26 cellular contexts compared by ENCODE assay signal in genomic region chr18:61953161-61953560, GRCh38.
DNase-seq lines count a peak whose midpoint lies in the region; ATAC-seq, FAIRE-seq and TF ChIP-seq lines count a peak whose summit lies in the region.
"Had no signal": no experiment of that assay in that cellular context is flagged by ENCODE, and none has a peak within 500 bp of the region (broad histone marks: within the 10 kb centered on the region; RNA-seq: fewer than 3 reads in every experiment).

No MANE protein-coding gene starts in this region.

- ATAC-seq in GM18520 (IDR thresholded peaks at IDR 0.05; ENCODE audit: unreplicated experiment), result no peak
- no peak for ATAC-seq in GM21825 (IDR thresholded peaks at IDR 0.05; ENCODE audit: unreplicated experiment)
- ATAC-seq: HepG2, Right ventricle myocardium inferior, T-cell had no signal

- H3K4me1 ChIP-seq in astrocyte (ENCODE audit: insufficient read depth, low read length), result peaks cover 51% of the 10 kb centered on the region
- no peaks in the 10 kb centered on the region for H3K4me1 ChIP-seq in uterus
- no peaks in the 10 kb centered on the region for H3K4me1 ChIP-seq in adrenal gland (replicated peaks in 1 of 2)
- H3K4me1 ChIP-seq: left ventricle myocardium inferior had no signal

- H3K27me3 ChIP-seq in astrocyte (ENCODE audit: insufficient read depth, low read length) (no peaks in the 10 kb centered on the region), uterus (no peaks in the 10 kb centered on the region), adrenal gland (no peaks in the 10 kb centered on the region)
- H3K27me3 ChIP-seq: esophagus squamous epithelium, neutrophil had no signal

- H3K36me3 Mint-ChIP-seq in activated naive CD8-positive, alpha-beta T cell, result no peaks in the 10 kb centered on the region
- no peaks in the 10 kb centered on the region for H3K36me3 Mint-ChIP-seq in activated naive CD8-positive, alpha-beta T cell treated with anti-CD3 and anti-CD28 coated beads for 36 hours
- H3K36me3 Mint-ChIP-seq in astrocyte (ENCODE audit: low read depth, unreplicated experiment), result peaks cover 2% of the 10 kb centered on the region
- H3K36me3 Mint-ChIP-seq: T-cell had no signal

- peak overlapping the region; percentile 37 for H2AFZ ChIP-seq in astrocyte (ENCODE audit: low read depth, low read length)

- no peaks in the 10 kb centered on the region for H4K20me1 ChIP-seq in astrocyte (ENCODE audit: insufficient read depth, low read length)

- H3K9me3 Mint-ChIP-seq in activated naive CD8-positive, alpha-beta T cell (ENCODE audit: low read depth), result no peaks in the 10 kb centered on the region
- no peaks in the 10 kb centered on the region for H3K9me3 Mint-ChIP-seq in activated naive CD8-positive, alpha-beta T cell treated with anti-CD3 and anti-CD28 coated beads for 36 hours
- peaks cover 2% of the 10 kb centered on the region for H3K9me3 Mint-ChIP-seq in astrocyte (ENCODE audit: unreplicated experiment)
- H3K9me3 Mint-ChIP-seq: T-cell had no signal

- FAIRE-seq in astrocyte (lab: Jason Lieb, UNC), result no peak
- FAIRE-seq: A204.1, HepG2, urothelium cell line had no signal

- intact Hi-C loops in uterus (cut with DNase I; ENCODE audit: low total_unique reads) (no loop called here), adrenal gland (cut with DNase I) (no loop called here)

- H3K9ac ChIP-seq in astrocyte (ENCODE audit: low read length), result peak overlapping the region; percentile 20
- H3K9ac ChIP-seq: BLaER1 treated with 17β-estradiol and CSF1 and Interleukin-3, amounts not matched to agents 10 nM and 100 nM had no signal

- H3K9me3 ChIP-seq in astrocyte (ENCODE audit: insufficient read depth, low read depth, low read length) (no peaks in the 10 kb centered on the region), uterus (no peaks in the 10 kb centered on the region), adrenal gland (replicated peaks in 1 of 3) (no peaks in the 10 kb centered on the region)
- H3K9me3 ChIP-seq: esophagus squamous epithelium, left ventricle myocardium inferior, neutrophil had no signal

- H3K36me3 ChIP-seq in astrocyte (ENCODE audit: insufficient read depth, low read length), result no peaks in the 10 kb centered on the region
- H3K36me3 ChIP-seq in uterus, result no peaks in the 10 kb centered on the region
- H3K36me3 ChIP-seq in adrenal gland (replicated peaks in 1 of 2), result no peaks in the 10 kb centered on the region
- H3K36me3 ChIP-seq: esophagus squamous epithelium, left ventricle myocardium inferior, neutrophil, spleen had no signal

- TF ChIP-seq CTCF in astrocyte (IDR thresholded peaks at IDR 0.05; ENCODE audit: insufficient read depth, low read depth, low read length) (no peak), fibroblast of villous mesenchyme (IDR thresholded peaks at IDR 0.05; ENCODE audit: insufficient read depth, low read depth, low read length) (no peak), uterus (IDR thresholded peaks at IDR 0.05) (no peak), adrenal gland (IDR thresholded peaks at IDR 0.05) (no peak)

- DNase-seq in activated naive CD8-positive, alpha-beta T cell treated with anti-CD3 and anti-CD28 coated beads for 36 hours, result no peak
- DNase-seq in astrocyte (ENCODE audit: low read depth) (no peak), fibroblast of villous mesenchyme (ENCODE audit: low read depth) (peak; percentile 55), uterus (no peak), adrenal gland (no peak)
- DNase-seq: activated CD4-positive, alpha-beta T cell treated with anti-CD3 and anti-CD28 coated beads, Interleukin-2, amount 50 U/mL, for 1 hour; activated effector memory CD4-positive, alpha-beta T cell treated with anti-CD3 and anti-CD28 coated beads, Interleukin-2, amount 50 U/mL, for 16 hours; amygdala; effector CD4-positive, alpha-beta T cell; esophagus squamous epithelium; head of caudate nucleus; left ventricle myocardium inferior; NCI-H146; NCI-H2171; NCI-H69; spleen; T-cell had no signal

- peak overlapping the region; percentile 21 for H3K4me2 ChIP-seq in astrocyte (ENCODE audit: low read length)

- H3K27me3 Mint-ChIP-seq in activated naive CD8-positive, alpha-beta T cell, result peaks cover 3% of the 10 kb centered on the region
- H3K27me3 Mint-ChIP-seq in activated naive CD8-positive, alpha-beta T cell treated with anti-CD3 and anti-CD28 coated beads for 36 hours, result peaks cover 27% of the 10 kb centered on the region
- H3K27me3 Mint-ChIP-seq in astrocyte (ENCODE audit: low read depth, unreplicated experiment), result no peaks in the 10 kb centered on the region

- H3K4me3 ChIP-seq in astrocyte (ENCODE audit: insufficient read depth, low read depth, low read length) (no peak overlapping the region), fibroblast of villous mesenchyme (ENCODE audit: low read depth, low read length) (no peak overlapping the region), uterus (no peak overlapping the region), adrenal gland (no peak overlapping the region)
- H3K4me3 ChIP-seq: BLaER1 treated with 17β-estradiol and CSF1 and Interleukin-3, amounts not matched to agents 10 nM and 100 nM; esophagus squamous epithelium; left ventricle myocardium inferior; spleen had no signal

- H3K4me1 Mint-ChIP-seq in activated naive CD8-positive, alpha-beta T cell (ENCODE audit: low read depth), result peaks cover 27% of the 10 kb centered on the region
- H3K4me1 Mint-ChIP-seq in activated naive CD8-positive, alpha-beta T cell treated with anti-CD3 and anti-CD28 coated beads for 36 hours, result peaks cover 21% of the 10 kb centered on the region
- H3K4me1 Mint-ChIP-seq in astrocyte (ENCODE audit: low read depth, unreplicated experiment), result peaks cover 69% of the 10 kb centered on the region

- H3K27ac ChIP-seq in astrocyte (ENCODE audit: low read depth, low read length) (peak overlapping the region; percentile 49), uterus (peak overlapping the region; percentile 16 to 46), adrenal gland (no peak overlapping the region)
- H3K27ac ChIP-seq: BLaER1 treated with 17β-estradiol and CSF1 and Interleukin-3, amounts not matched to agents 10 nM and 100 nM; left ventricle myocardium inferior; neutrophil; spleen had no signal

- H3K79me2 ChIP-seq in astrocyte (ENCODE audit: insufficient read depth, low read length), result no peaks in the 10 kb centered on the region

- H3K4me3 Mint-ChIP-seq in activated naive CD8-positive, alpha-beta T cell, result no peak overlapping the region
- H3K4me3 Mint-ChIP-seq in activated naive CD8-positive, alpha-beta T cell treated with anti-CD3 and anti-CD28 coated beads for 36 hours, result no peak overlapping the region
- no peak overlapping the region for H3K4me3 Mint-ChIP-seq in astrocyte (ENCODE audit: unreplicated experiment)

- TF ChIP-seq POLR2A in uterus (IDR thresholded peaks at IDR 0.05), result no peak
- TF ChIP-seq POLR2A in adrenal gland (IDR thresholded peaks at IDR 0.05), result no peak

- peak overlapping the region; percentile 22 for H3K27ac Mint-ChIP-seq in activated naive CD8-positive, alpha-beta T cell
- no peak overlapping the region for H3K27ac Mint-ChIP-seq in activated naive CD8-positive, alpha-beta T cell treated with anti-CD3 and anti-CD28 coated beads for 36 hours
- peak overlapping the region; percentile 98 for H3K27ac Mint-ChIP-seq in astrocyte (ENCODE audit: unreplicated experiment)

- 85 to 90% (median 87%) methylated on average over 5 of the region's 5 CpGs for WGBS in adrenal gland, 4 donors

Comparison
In these comparisons a context has a peak if more than half of its experiments do, and no peak if none do; other contexts are left out.
1. H3K27ac ChIP-seq: peak in astrocyte (single experiment) and uterus (2 of 2); none in adrenal gland (0 of 5).